In genomic region chr6:83859410-83860346, GRCh38 we compare ENCODE assay signal across 8 cellular contexts. TPM values are rescaled to one million over a fixed set of nuclear protein-coding genes. Genes with fewer than 3 reads are reported as not detected.
A peak's percentile ranks its signal among the peaks of the same experiment; 100 is the strongest.
DNase-seq lines count a peak whose midpoint lies in the region; ATAC-seq and TF ChIP-seq lines count a peak whose summit lies in the region.

Gene CYB5R4 (plus strand): TSS chr6:83859689. CDS start chr6:83859783, 94 bp downstream.

- POLR2A ChIA-PET in PC-3 (lab: Charles Lee; ENCODE audit: unreplicated experiment), result no interaction called here

- peak within 1 kb of the TSS; percentile 87 for H3K4me3 ChIP-seq in PC-3 (ENCODE audit: low read length)

- peak within 1 kb of the TSS; percentile 92 for H3K4me2 ChIP-seq in PC-3 (ENCODE audit: low read length)

- H3K27ac ChIP-seq in PC-3 (ENCODE audit: low read length) (no peak within 1 kb of the TSS), epithelial cell of prostate (peak within 1 kb of the TSS; percentile 48)

- ATAC-seq in GM21576 (IDR thresholded peaks at IDR 0.05; ENCODE audit: unreplicated experiment) (peak; percentile 98), PC-3 (peak; percentile 92)

- DNase-seq in DMS53 (lab: John Stamatoyannopoulos, UW) (peak; percentile 94), PC-3 (peak; percentile 92), activated T-cell treated with anti-CD3 and anti-CD28 coated beads for 48 hours (ENCODE audit: low read depth) (peak; percentile 91), epithelial cell of prostate (ENCODE audit: low read depth, low spot score) (peak; percentile 73), mucosa of gallbladder (ENCODE audit: low spot score) (peak; percentile 96)
- DNase-seq in stimulated activated CD8-positive, alpha-beta memory T cell treated with anti-CD3 and anti-CD28 coated beads, Interleukin-4, amount 100 ng/mL, for 4 hours (ENCODE audit: low read depth in 2 of 2, low spot score in 1 of 2), result peak; percentile 80 to 83

- H2AFZ ChIP-seq in PC-3 (ENCODE audit: low read length), result peak within 1 kb of the TSS; percentile 94

- no TSS peak for BruUV-seq in PC-3 (replicated peaks; lab: Mats Ljungman, UMichigan)

- no peak for TF ChIP-seq RAD21 in Ishikawa (IDR thresholded peaks at IDR 0.05; ENCODE audit: low read depth)

- no peaks in the 10 kb centered on the region for H3F3A ChIP-seq in PC-3 (ENCODE audit: low read length, unreplicated experiment)

- TF ChIP-seq EP300 in Ishikawa (IDR thresholded peaks at IDR 0.05; ENCODE audit: borderline replicate concordance), result no peak

- no peaks in the 10 kb centered on the region for H3K9me2 ChIP-seq in PC-3 (replicated peaks; ENCODE audit: low read length)

- no peaks in the 10 kb centered on the region; the same call in 1 of the 2 replicates for H3K36me3 ChIP-seq in PC-3 (ENCODE audit: low read depth, low read length)

- intact Hi-C loops in PC-3 (cut with micrococcal nuclease), result no loop called here

- peak within 1 kb of the TSS; percentile 73 for H3K9ac ChIP-seq in PC-3 (ENCODE audit: low read length)

- peak; percentile 47; the same call in 1 of the 2 replicates for TF ChIP-seq CTCF in PC-3 (conservative IDR thresholded peaks at IDR 0.05; ENCODE audit: low read depth, low read length)

- CTCF ChIA-PET in PC-3 (lab: Charles Lee), result no interaction called here

- peaks cover 9% of the 10 kb centered on the region for H3K4me1 ChIP-seq in PC-3 (ENCODE audit: insufficient read depth, low read length)

- H4K20me1 ChIP-seq in PC-3 (ENCODE audit: low read length), result no peaks in the 10 kb centered on the region

- H3K9me3 ChIP-seq in PC-3 (ENCODE audit: low read length), result no peaks in the 10 kb centered on the region

- peaks cover 36% of the 10 kb centered on the region for H3K79me2 ChIP-seq in PC-3 (ENCODE audit: low read length)

- H3K27me3 ChIP-seq in PC-3 (ENCODE audit: low read length), result no peaks in the 10 kb centered on the region

TF ChIP-seq in Ishikawa, 13 proteins besides CTCF, POLR2A, EP300 and RAD21:
- TF ChIP-seq CREB1 (IDR thresholded peaks at IDR 0.05; ENCODE audit: low read depth) (peak; percentile 73), REST (IDR thresholded peaks at IDR 0.05; ENCODE audit: low read depth) (peak; percentile 98), USF1 (IDR thresholded peaks at IDR 0.05) (no peak; the same call in 1 of the 2 replicates), TEAD4 (IDR thresholded peaks at IDR 0.05) (no peak; the same call in 1 of the 2 replicates), ZBTB7A (IDR thresholded peaks at IDR 0.05; ENCODE audit: low read depth) (peak; percentile 79), TAF1 (IDR thresholded peaks at IDR 0.05; ENCODE audit: low read depth) (peak; percentile 51), MAX (IDR thresholded peaks at IDR 0.05) (peak; percentile 72)

RNA-seq across cellular contexts. Expression of gene CYB5R4, which starts in this region (rescaled TPM):
- total RNA-seq in PC-3 (2014; rRNA removed) (5.1 and 5.6 TPM in 2 replicates), mucosa of gallbladder (11.9 TPM)
